Comparison of ENCODE assay signal across 16 cellular contexts in genomic region chr12:50296554-50296953, GRCh38.
"Had no signal": no experiment of that assay in that cellular context is flagged by ENCODE, and none has a peak within 500 bp of the region (broad histone marks: within the 10 kb centered on the region; RNA-seq: fewer than 3 reads in every experiment).

No MANE protein-coding gene starts in this region.

- H3K4me3 Mint-ChIP-seq: activated CD4-positive, alpha-beta memory T cell treated with anti-CD3 and anti-CD28 coated beads, Interleukin-2, amount 10 ng/mL, durations not matched to agents 7 days and 5 days; activated CD4-positive, alpha-beta T cell treated with anti-CD3 and anti-CD28 coated beads for 36 hours; activated T-cell treated with anti-CD3 and anti-CD28 coated beads, Interleukin-2, amount 50 U/mL, for 4 hours; immature natural killer cell; memory B cell; natural killer cell; stimulated activated naive CD8-positive, alpha-beta T cell treated with anti-CD3 and anti-CD28 coated beads, Interleukin-15, amount 100 ng/mL, for 72 hours had no signal

- ATAC-seq: activated CD4-positive, alpha-beta T cell treated with anti-CD3 and anti-CD28 coated beads for 36 hours; activated naive CD4-positive, alpha-beta T cell treated with anti-CD3 and anti-CD28 coated beads, Interleukin-2, amount 50 U/mL, for 72 hours; activated T-cell treated with anti-CD3 and anti-CD28 coated beads, Interleukin-2, amount 50 U/mL, for 4 hours; natural killer cell; stimulated activated naive CD8-positive, alpha-beta T cell treated with anti-CD3 and anti-CD28 coated beads, Interleukin-15, amount 100 ng/mL, for 72 hours had no signal

- H3K4me3 ChIP-seq: cardiac muscle cell, right atrium auricular region, thoracic aorta had no signal

- H3K27me3 ChIP-seq: cardiac muscle cell, right atrium auricular region had no signal

- H3K4me2 ChIP-seq: SK-N-SH had no signal

- H3K4me1 ChIP-seq: right atrium auricular region had no signal

- H3K27me3 Mint-ChIP-seq: activated CD4-positive, alpha-beta memory T cell treated with anti-CD3 and anti-CD28 coated beads, Interleukin-2, amount 10 ng/mL, durations not matched to agents 7 days and 5 days; activated CD4-positive, alpha-beta T cell treated with anti-CD3 and anti-CD28 coated beads for 36 hours; memory B cell; stimulated activated naive CD8-positive, alpha-beta T cell treated with anti-CD3 and anti-CD28 coated beads, Interleukin-15, amount 100 ng/mL, for 72 hours had no signal

- H3K36me3 ChIP-seq: cardiac muscle cell, right atrium auricular region, thoracic aorta, WERI-Rb-1 had no signal

- DNase-seq: activated CD4-positive, alpha-beta memory T cell treated with anti-CD3 and anti-CD28 coated beads, Interleukin-2, amount 10 ng/mL, durations not matched to agents 7 days and 5 days; activated CD4-positive, alpha-beta T cell treated with anti-CD3 and anti-CD28 coated beads for 36 hours; activated gamma-delta T cell; activated T-cell treated with anti-CD3 and anti-CD28 coated beads, Interleukin-2, amount 50 U/mL, for 4 hours; foreskin fibroblast; immature natural killer cell; natural killer cell; SK-N-SH; stimulated activated naive CD8-positive, alpha-beta T cell treated with anti-CD3 and anti-CD28 coated beads, Interleukin-15, amount 100 ng/mL, for 72 hours; T-helper 1 cell; WERI-Rb-1 had no signal

- H3K4me1 Mint-ChIP-seq: activated CD4-positive, alpha-beta memory T cell treated with anti-CD3 and anti-CD28 coated beads, Interleukin-2, amount 10 ng/mL, durations not matched to agents 7 days and 5 days; activated CD4-positive, alpha-beta T cell treated with anti-CD3 and anti-CD28 coated beads for 36 hours; immature natural killer cell; natural killer cell; stimulated activated naive CD8-positive, alpha-beta T cell treated with anti-CD3 and anti-CD28 coated beads, Interleukin-15, amount 100 ng/mL, for 72 hours had no signal

- H3K36me3 Mint-ChIP-seq: activated naive CD4-positive, alpha-beta T cell treated with anti-CD3 and anti-CD28 coated beads, Interleukin-2, amount 50 U/mL, for 72 hours; natural killer cell had no signal

- H3K27ac Mint-ChIP-seq: activated CD4-positive, alpha-beta memory T cell treated with anti-CD3 and anti-CD28 coated beads, Interleukin-2, amount 10 ng/mL, durations not matched to agents 7 days and 5 days; activated CD4-positive, alpha-beta T cell treated with anti-CD3 and anti-CD28 coated beads for 36 hours; immature natural killer cell; memory B cell; natural killer cell; stimulated activated naive CD8-positive, alpha-beta T cell treated with anti-CD3 and anti-CD28 coated beads, Interleukin-15, amount 100 ng/mL, for 72 hours had no signal

- H3K9me3 Mint-ChIP-seq: activated naive CD4-positive, alpha-beta T cell treated with anti-CD3 and anti-CD28 coated beads, Interleukin-2, amount 50 U/mL, for 72 hours; immature natural killer cell; natural killer cell; stimulated activated naive CD8-positive, alpha-beta T cell treated with anti-CD3 and anti-CD28 coated beads, Interleukin-15, amount 100 ng/mL, for 72 hours had no signal

- H3K27ac ChIP-seq: cardiac muscle cell, right atrium auricular region, thoracic aorta, WERI-Rb-1 had no signal

- H3K9ac ChIP-seq: SK-N-SH had no signal
